ENCODE assay signal across 19 cellular contexts in genomic region chr19:45958320-45958719, GRCh38. TPM values are rescaled to one million over a fixed set of nuclear protein-coding genes. Genes with fewer than 3 reads are reported as not detected.
DNase-seq lines count a peak whose midpoint lies in the region; ATAC-seq, FAIRE-seq and TF ChIP-seq lines count a peak whose summit lies in the region.
"Had no signal": no experiment of that assay in that cellular context is flagged by ENCODE, and none has a peak within 500 bp of the region (broad histone marks: within the 10 kb centered on the region; RNA-seq: fewer than 3 reads in every experiment).

No MANE protein-coding gene starts in this region.

- H2AFZ ChIP-seq in neuronal stem cell (ENCODE audit: low read length) = no peak overlapping the region
- H2AFZ ChIP-seq: GM23248 had no signal

- no peak overlapping the region for H2AK5ac ChIP-seq in neuronal stem cell (ENCODE audit: low read depth, low read length)

- FAIRE-seq in HTR-8/SVneo (lab: Jason Lieb, UNC) = peak; percentile 94

- H2BK12ac ChIP-seq in neuronal stem cell (ENCODE audit: low read length) = no peak overlapping the region

- H3K27ac ChIP-seq in BLaER1 treated with 17β-estradiol and CSF1 and Interleukin-3, amounts not matched to agents 10 nM and 100 nM = no peak overlapping the region
- H3K27ac ChIP-seq in cingulate gyrus (ENCODE audit: low read depth, low read length) (peak overlapping the region; percentile 66), neuronal stem cell (replicated peaks; ENCODE audit: low read length) (peak overlapping the region; percentile 15), gastroesophageal sphincter (no peak overlapping the region)
- H3K27ac ChIP-seq: GM23248, Peyer's patch had no signal

- 100% methylated on average over 3 to 5 of the region's 6 CpGs for WGBS in neuronal stem cell (ENCODE audit: extremely low coverage in 2 of 2, insufficient read length in 2 of 2, insufficient replicate concordance in 1 of 2), 2 donors
- WGBS in gastroesophageal sphincter (ENCODE audit: low coverage in 1 of 2), 2 donors = 92 to 100% methylated on average over 3 to 6 of the region's 6 CpGs

- no peak for DNase-seq in HTR-8/SVneo (ENCODE audit: insufficient read length, low spot score)
- no peak for DNase-seq in neuronal stem cell (ENCODE audit: low spot score)
- no peak for DNase-seq in SK-N-DZ (ENCODE audit: low spot score)
- no peak for DNase-seq in HT-29 (ENCODE audit: low spot score)
- DNase-seq: ACHN; Calu3; CD4-positive, alpha-beta T cell; DND-41; GDM1; GM23248; Karpas-422; NCI-H1417; NCI-H2029; NCI-H510A; Peyer's patch; SHP77 treated with DMSO at 0.1 percent for 48 hours had no signal

- H4K91ac ChIP-seq in neuronal stem cell (ENCODE audit: low read depth, low read length, poor library complexity) = no peak overlapping the region

- H4K8ac ChIP-seq in neuronal stem cell (ENCODE audit: low read depth, low read length) = no peak overlapping the region

- no peak overlapping the region for H2BK120ac ChIP-seq in neuronal stem cell (ENCODE audit: low read depth, low read length)

- no peak for ATAC-seq in gastroesophageal sphincter

- no peak overlapping the region for H2BK5ac ChIP-seq in neuronal stem cell (ENCODE audit: low read length)

- no peak for TF ChIP-seq POLR2A in gastroesophageal sphincter (IDR thresholded peaks at IDR 0.05)

- no peaks in the 10 kb centered on the region for H4K20me1 ChIP-seq in BLaER1 treated with 17β-estradiol and CSF1 and Interleukin-3, amounts not matched to agents 10 nM and 100 nM

- H3K4me3 ChIP-seq in BLaER1 treated with 17β-estradiol and CSF1 and Interleukin-3, amounts not matched to agents 10 nM and 100 nM = no peak overlapping the region
- H3K4me3 ChIP-seq in neuronal stem cell (ENCODE audit: low read length in 2 of 2) (peak overlapping the region in 1 of 2 donors; percentile 55), gastroesophageal sphincter (no peak overlapping the region)
- H3K4me3 ChIP-seq: GM23248, Peyer's patch had no signal

- peaks cover 2% of the 10 kb centered on the region for H3K79me1 ChIP-seq in neuronal stem cell (ENCODE audit: low read depth, low read length)

- no peak for TF ChIP-seq EP300 in gastroesophageal sphincter (IDR thresholded peaks at IDR 0.05)

- no peaks in the 10 kb centered on the region for H3K27me3 ChIP-seq in BLaER1 treated with 17β-estradiol and CSF1 and Interleukin-3, amounts not matched to agents 10 nM and 100 nM
- H3K27me3 ChIP-seq in neuronal stem cell (ENCODE audit: control insufficient read depth in 3 of 3, insufficient read depth in 3 of 3, low read depth in 1 of 3, low read length in 3 of 3) (peaks cover 0 to 2% (median 0%) of the 10 kb centered on the region in 3 experiments), gastroesophageal sphincter (peaks cover 93% of the 10 kb centered on the region)
- H3K27me3 ChIP-seq: Peyer's patch had no signal

- no peak overlapping the region for H2BK15ac ChIP-seq in neuronal stem cell (ENCODE audit: low read length)

- H3K14ac ChIP-seq in neuronal stem cell (ENCODE audit: low read length) = no peak overlapping the region

- no peak overlapping the region for H3K4ac ChIP-seq in neuronal stem cell (ENCODE audit: low read length)

- no peak overlapping the region for H3K23ac ChIP-seq in neuronal stem cell (ENCODE audit: low read depth, low read length, poor library complexity)

- no peak overlapping the region for H3K18ac ChIP-seq in neuronal stem cell (ENCODE audit: low read length)

- H3K4me1 ChIP-seq in BLaER1 treated with 17β-estradiol and CSF1 and Interleukin-3, amounts not matched to agents 10 nM and 100 nM = peaks cover 42 to 97% (median 86%) of the 10 kb centered on the region in 10 experiments
- peaks cover 18 to 41% of the 10 kb centered on the region in 2 donors for H3K4me1 ChIP-seq in neuronal stem cell (ENCODE audit: control insufficient read depth in 2 of 2, insufficient read depth in 1 of 2, low read depth in 1 of 2, low read length in 2 of 2)
- peaks cover 0 to 7% (median 0%) of the 10 kb centered on the region in 3 donors for H3K4me1 ChIP-seq in gastroesophageal sphincter
- H3K4me1 ChIP-seq: Peyer's patch had no signal

- peak overlapping the region in 8 of 11 experiments; percentile 2 to 69 (median 20); a peak in 5 of 22 replicates for H3K4me2 ChIP-seq in BLaER1 treated with 17β-estradiol and CSF1 and Interleukin-3, amounts not matched to agents 10 nM and 100 nM
- H3K4me2 ChIP-seq in neuronal stem cell (ENCODE audit: insufficient read depth, low read length, poor library complexity, severe bottlenecking) = no peak overlapping the region

- H3K9ac ChIP-seq in BLaER1 treated with 17β-estradiol and CSF1 and Interleukin-3, amounts not matched to agents 10 nM and 100 nM = no peak overlapping the region
- H3K9ac ChIP-seq in neuronal stem cell (ENCODE audit: low read depth, low read length, poor library complexity) = peak overlapping the region; percentile 32
- H3K9ac ChIP-seq: GM23248 had no signal

- H3K9me3 ChIP-seq in BLaER1 treated with 17β-estradiol and CSF1 and Interleukin-3, amounts not matched to agents 10 nM and 100 nM (replicated peaks in 1 of 11) = peaks cover 0 to 9% (median 4%) of the 10 kb centered on the region in 11 experiments; a peak in 9 of 22 replicates
- H3K9me3 ChIP-seq in neuronal stem cell (replicated peaks in 1 of 2; ENCODE audit: control insufficient read depth in 2 of 2, insufficient read depth in 1 of 2, low read depth in 1 of 2, low read length in 2 of 2) = peaks cover 0 to 5% of the 10 kb centered on the region in 2 donors
- H3K9me3 ChIP-seq in gastroesophageal sphincter = no peaks in the 10 kb centered on the region

- no peaks in the 10 kb centered on the region for H3K36me3 ChIP-seq in BLaER1 treated with 17β-estradiol and CSF1 and Interleukin-3, amounts not matched to agents 10 nM and 100 nM
- peaks cover 24 to 54% of the 10 kb centered on the region in 2 donors for H3K36me3 ChIP-seq in neuronal stem cell (replicated peaks in 1 of 2; ENCODE audit: control insufficient read depth in 2 of 2, insufficient read depth in 2 of 2, low read length in 2 of 2)
- H3K36me3 ChIP-seq in gastroesophageal sphincter = no peaks in the 10 kb centered on the region
- H3K36me3 ChIP-seq: Peyer's patch had no signal

- no peak for TF ChIP-seq CTCF in gastroesophageal sphincter (IDR thresholded peaks at IDR 0.05)

RNA-seq across cellular contexts. Expression of gene NOVA2, which starts 15.3 kb away (rescaled TPM):
- 12.8 TPM for polyA plus RNA-seq in neuronal stem cell (2013, experiment 1 of 2)
- 13.4 TPM for polyA plus RNA-seq in neuronal stem cell (2013, experiment 2 of 2)
- total RNA-seq in gastroesophageal sphincter = 1 to 10 TPM in 3 of 4 donors, under 1 TPM in 1; 0.67 to 5.1 (median 3.0) TPM
- polyA plus RNA-seq in SK-N-DZ (2014; cell fraction: cytosol; rRNA removed) = 2.9 and 3.0 TPM in 2 replicates
- polyA plus RNA-seq in SK-N-DZ (2014; cell fraction: nucleus; rRNA removed) = 1.1 and 3.3 TPM in 2 replicates
- not detected in 2 replicates for total RNA-seq in HT-29 (2014; rRNA removed; shearing (Covaris generic))
- total RNA-seq: Calu3; CD4-positive, alpha-beta T cell; GM23248 had no signal
- polyA plus RNA-seq: GM23248 had no signal

RNA-seq across cellular contexts. Expression of gene CCDC61, which starts 36.9 kb away (rescaled TPM):
- 4.5 TPM for polyA plus RNA-seq in neuronal stem cell (2013, experiment 1 of 2)
- polyA plus RNA-seq in neuronal stem cell (2013, experiment 2 of 2) = 5.1 TPM
- 1 to 10 TPM; 4.2 to 9.4 (median 6.4) TPM for total RNA-seq in gastroesophageal sphincter
- polyA plus RNA-seq in SK-N-DZ (2014; cell fraction: cytosol; rRNA removed) = 4.8 and 7.0 TPM in 2 replicates
- 17.0 and 17.9 TPM in 2 replicates for polyA plus RNA-seq in SK-N-DZ (2014; cell fraction: nucleus; rRNA removed)
- 20.3 and 24.4 TPM in 2 replicates for total RNA-seq in HT-29 (2014; rRNA removed; shearing (Covaris generic))

RNA-seq across cellular contexts. Expression of gene NANOS2, which starts 43.7 kb away (rescaled TPM):
- 0.11 TPM for polyA plus RNA-seq in neuronal stem cell (2013, experiment 1 of 2)
- polyA plus RNA-seq in neuronal stem cell (2013, experiment 2 of 2) = 0.12 TPM
- not detected for total RNA-seq in gastroesophageal sphincter
- polyA plus RNA-seq in SK-N-DZ (2014; cell fraction: cytosol; rRNA removed) = not detected in 2 replicates
- polyA plus RNA-seq in SK-N-DZ (2014; cell fraction: nucleus; rRNA removed) = not detected in 2 replicates
- not detected in 2 replicates for total RNA-seq in HT-29 (2014; rRNA removed; shearing (Covaris generic))
- total RNA-seq: Calu3; CD4-positive, alpha-beta T cell; GM23248; Peyer's patch had no signal
- polyA plus RNA-seq: GM23248 had no signal

RNA-seq across cellular contexts. Expression of gene MYPOP, which starts 55.9 kb away (rescaled TPM):
- 11.4 TPM for polyA plus RNA-seq in neuronal stem cell (2013, experiment 1 of 2)
- polyA plus RNA-seq in neuronal stem cell (2013, experiment 2 of 2) = 11.5 TPM
- 1 to 10 TPM; 1.3 to 4.6 (median 2.8) TPM for total RNA-seq in gastroesophageal sphincter
- polyA plus RNA-seq in SK-N-DZ (2014; cell fraction: cytosol; rRNA removed) = 0.79 and 1.1 TPM in 2 replicates
- 0.52 and 0.67 TPM in 2 replicates for polyA plus RNA-seq in SK-N-DZ (2014; cell fraction: nucleus; rRNA removed)
- total RNA-seq in HT-29 (2014; rRNA removed; shearing (Covaris generic)) = 8.5 and 10.2 TPM in 2 replicates

Comparison
In these comparisons a context has a peak if more than half of its experiments do, and no peak if none do; other contexts are left out.
1. H3K27ac ChIP-seq: peak in cingulate gyrus (single experiment) and neuronal stem cell (single experiment); none in BLaER1 treated with 17β-estradiol and CSF1 and Interleukin-3, amounts not matched to agents 10 nM and 100 nM (0 of 11) and gastroesophageal sphincter (0 of 4).